ENCODE assay signal across 1 cellular context in genomic region chr7:99562114-99562784, GRCh38.
TF ChIP-seq lines count a peak whose summit lies in the region.

No MANE protein-coding gene starts in this region.

TF ChIP-seq in HCT116, 20 proteins besides CTCF, POLR2A, EP300 and RAD21:
- TF ChIP-seq EGR1 (IDR thresholded peaks at IDR 0.05; ENCODE audit: low read depth): no peak
- no peak for TF ChIP-seq CBX3 (IDR thresholded peaks at IDR 0.05; ENCODE audit: low read depth)
- no peak for TF ChIP-seq ELF1 (IDR thresholded peaks at IDR 0.05; ENCODE audit: borderline replicate concordance, low read depth)
- TF ChIP-seq ATF3 (IDR thresholded peaks at IDR 0.05): no peak
